In genomic region chr1:64624859-64625258, GRCh38 we compare ENCODE assay signal across 13 cellular contexts.
DNase-seq lines count a peak whose midpoint lies in the region; ATAC-seq and TF ChIP-seq lines count a peak whose summit lies in the region.
"Had no signal": no experiment of that assay in that cellular context is flagged by ENCODE, and none has a peak within 500 bp of the region (broad histone marks: within the 10 kb centered on the region; RNA-seq: fewer than 3 reads in every experiment).

No MANE protein-coding gene starts in this region.

- DNase-seq in left ventricle myocardium inferior (no peak), right cardiac atrium (no peak), adipocyte (ENCODE audit: low read depth) (peak; percentile 22), fibroblast of villous mesenchyme (ENCODE audit: low read depth) (peak; percentile 4), GM13977 (ENCODE audit: low spot score) (no peak)
- DNase-seq in effector memory CD4-positive, alpha-beta T cell, result no peak
- DNase-seq: AML-193; CD4-positive, alpha-beta memory T cell; KG1; NCI-H1105; NCI-H187 had no signal

- ATAC-seq in right cardiac atrium (no peak), GM18511 (IDR thresholded peaks at IDR 0.05; ENCODE audit: unreplicated experiment) (no peak)

- peaks cover 18% of the 10 kb centered on the region for H3K4me1 ChIP-seq in left ventricle myocardium inferior
- H3K4me1 ChIP-seq in right cardiac atrium (ENCODE audit: control insufficient read depth, insufficient read depth, low read length), result peaks cover 4% of the 10 kb centered on the region
- H3K4me1 ChIP-seq in adipocyte (ENCODE audit: control insufficient read depth, insufficient read depth, low read length), result peaks cover 8% of the 10 kb centered on the region
- no peaks in the 10 kb centered on the region for H3K4me1 ChIP-seq in effector memory CD4-positive, alpha-beta T cell (ENCODE audit: control insufficient read depth, insufficient read depth, low read length, poor library complexity, severe bottlenecking)

- in situ Hi-C loops in GM13977 (cut with MboI; ENCODE audit: low pct_unique_long_range_greater_than_20kb, low sequenced_read_pairs, unreplicated experiment), result no loop called here

- H3K9ac ChIP-seq in adipocyte (ENCODE audit: low read length), result no peak overlapping the region

- H3K36me3 ChIP-seq in left ventricle myocardium inferior (no peaks in the 10 kb centered on the region), adipocyte (ENCODE audit: control insufficient read depth, insufficient read depth, low read length, severe bottlenecking) (no peaks in the 10 kb centered on the region)
- no peaks in the 10 kb centered on the region for H3K36me3 ChIP-seq in effector memory CD4-positive, alpha-beta T cell (ENCODE audit: control insufficient read depth, insufficient read depth, low read length)

- 50% methylated on average over 2 of the region's 2 CpGs for WGBS in right cardiac atrium

- intact Hi-C loops in left ventricle myocardium inferior (cut with micrococcal nuclease) (no loop called here), right cardiac atrium (cut with DNase I) (no loop called here)

- no peaks in the 10 kb centered on the region for H3K9me3 ChIP-seq in left ventricle myocardium inferior (replicated peaks)
- no peaks in the 10 kb centered on the region for H3K9me3 ChIP-seq in right cardiac atrium (ENCODE audit: control insufficient read depth, low read length)
- H3K9me3 ChIP-seq in adipocyte (ENCODE audit: control insufficient read depth, low read length), result no peaks in the 10 kb centered on the region
- no peaks in the 10 kb centered on the region for H3K9me3 ChIP-seq in effector memory CD4-positive, alpha-beta T cell (ENCODE audit: control insufficient read depth, low read length)

- H3K27me3 ChIP-seq in left ventricle myocardium inferior (ENCODE audit: low read depth) (no peaks in the 10 kb centered on the region), right cardiac atrium (ENCODE audit: control insufficient read depth, insufficient read depth) (no peaks in the 10 kb centered on the region), adipocyte (replicated peaks; ENCODE audit: control insufficient read depth, insufficient read depth, low read length) (no peaks in the 10 kb centered on the region)
- no peaks in the 10 kb centered on the region for H3K27me3 ChIP-seq in effector memory CD4-positive, alpha-beta T cell (replicated peaks; ENCODE audit: control insufficient read depth, insufficient read depth, low read length, poor library complexity, severe bottlenecking)

- no peak for TF ChIP-seq CTCF in left ventricle myocardium inferior (IDR thresholded peaks at IDR 0.05; ENCODE audit: borderline replicate concordance)
- no peak for TF ChIP-seq CTCF in fibroblast of villous mesenchyme (IDR thresholded peaks at IDR 0.05; ENCODE audit: insufficient read depth, low read depth, low read length)
- TF ChIP-seq CTCF in GM13977 (IDR thresholded peaks at IDR 0.05; ENCODE audit: extremely low read depth, insufficient read depth, missing control alignments), result no peak

- H3K27ac ChIP-seq in left ventricle myocardium inferior (replicated peaks) (peak overlapping the region; percentile 25), right cardiac atrium (ENCODE audit: low read length) (no peak overlapping the region)
- H3K27ac ChIP-seq in effector memory CD4-positive, alpha-beta T cell (ENCODE audit: insufficient read depth, low read length, poor library complexity, severe bottlenecking), result no peak overlapping the region
- H3K27ac ChIP-seq: RWPE1 had no signal

- H3K4me3 ChIP-seq in left ventricle myocardium inferior, result no peak overlapping the region
- no peak overlapping the region for H3K4me3 ChIP-seq in right cardiac atrium (ENCODE audit: low read length)
- no peak overlapping the region for H3K4me3 ChIP-seq in adipocyte (ENCODE audit: low read length)
- H3K4me3 ChIP-seq in fibroblast of villous mesenchyme (ENCODE audit: low read depth, low read length), result no peak overlapping the region
- H3K4me3 ChIP-seq in effector memory CD4-positive, alpha-beta T cell (ENCODE audit: insufficient read depth, low read depth, low read length, poor library complexity, severe bottlenecking), result no peak overlapping the region

Comparison
In these comparisons a context has a peak if more than half of its experiments do, and no peak if none do; other contexts are left out.
1. DNase-seq: peak in adipocyte (single experiment) and fibroblast of villous mesenchyme (single experiment); none in left ventricle myocardium inferior (single experiment), right cardiac atrium (0 of 3), effector memory CD4-positive, alpha-beta T cell (0 of 3) and GM13977 (single experiment).